Comparison of ENCODE assay signal across 9 cellular contexts in the genomic region with DNA sequence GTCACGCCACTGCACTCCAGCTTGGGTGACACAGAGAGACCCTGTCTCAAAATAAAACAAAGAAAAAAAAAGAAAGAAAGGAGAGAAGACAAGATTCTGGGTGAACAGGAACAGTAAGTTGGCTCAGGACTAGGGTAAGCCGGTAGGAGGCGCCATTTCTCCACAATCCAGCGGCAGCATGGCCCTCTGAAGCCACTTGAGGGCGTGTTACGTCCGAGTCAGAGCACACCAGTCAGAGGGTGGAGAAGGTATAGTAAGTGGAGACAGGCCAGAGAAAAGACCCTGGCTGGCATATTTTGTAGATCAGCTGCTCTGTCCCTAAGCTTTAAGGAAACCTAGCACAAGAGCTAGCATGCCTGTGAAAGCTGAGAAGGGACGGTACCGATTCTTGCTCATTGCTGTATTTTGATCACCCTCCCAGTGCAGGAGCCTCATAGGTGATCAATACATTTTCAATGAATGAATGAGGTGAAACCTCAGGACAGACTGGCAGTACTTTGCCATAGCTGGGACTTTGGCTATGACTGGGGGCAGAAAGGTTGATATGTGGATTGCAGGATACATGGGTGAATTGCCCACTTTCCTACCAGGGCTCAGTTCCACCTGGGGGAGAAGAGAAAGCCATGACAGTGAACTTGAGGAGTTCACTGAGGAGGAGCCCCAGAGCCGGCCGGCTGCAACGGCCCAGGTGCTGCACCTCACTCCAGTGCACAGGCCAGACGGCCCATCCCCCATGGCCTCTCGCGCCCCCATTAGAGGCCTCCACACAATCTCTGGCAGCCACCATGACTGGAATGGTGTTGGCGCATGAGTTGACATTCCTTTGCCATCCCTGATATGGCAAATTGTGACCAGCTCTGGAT. TPM values are rescaled to one million over a fixed set of nuclear protein-coding genes. Genes with fewer than 3 reads are reported as not detected.
DNase-seq lines count a peak whose midpoint lies in the region; ATAC-seq and TF ChIP-seq lines count a peak whose summit lies in the region.
"Had no signal": no experiment of that assay in that cellular context is flagged by ENCODE, and none has a peak within 500 bp of the region (broad histone marks: within the 10 kb centered on the region; RNA-seq: fewer than 3 reads in every experiment).

No MANE protein-coding gene starts in this region.

- H3K27me3 ChIP-seq in Peyer's patch: no peaks in the 10 kb centered on the region

- H3K36me3 Mint-ChIP-seq in activated T-cell treated with anti-CD3 and anti-CD28 coated beads, Interleukin-2, amount 50 U/mL, for 4 hours (ENCODE audit: insufficient read depth): peaks cover 33% of the 10 kb centered on the region

- H3K4me1 ChIP-seq in Peyer's patch: peaks cover 0 to 17% (median 0%) of the 10 kb centered on the region in 4 donors

- TF ChIP-seq CTCF in Peyer's patch (IDR thresholded peaks at IDR 0.05): peak; percentile 96 to 99 (median 99)

- H3K36me3 ChIP-seq in Peyer's patch: no peaks in the 10 kb centered on the region

- no peak overlapping the region for H3K4me3 Mint-ChIP-seq in activated T-cell treated with anti-CD3 and anti-CD28 coated beads, Interleukin-2, amount 50 U/mL, for 4 hours
- H3K4me3 Mint-ChIP-seq: T-helper 1 cell treated with Interleukin-12 subunit alpha and Interleukin-12 subunit beta and Interleukin-4 antibody, amounts not matched to agents 30 μg/mL and 1 μg/mL, for 36 hours had no signal

- peak; percentile 66 for ATAC-seq in GM19397 (IDR thresholded peaks at IDR 0.05; ENCODE audit: unreplicated experiment)
- peak; percentile 96 to 98 for ATAC-seq in activated T-cell treated with anti-CD3 and anti-CD28 coated beads, Interleukin-2, amount 50 U/mL, for 4 hours

- H3K27ac ChIP-seq in Peyer's patch: peak overlapping the region in 1 of 4 donors; percentile 40

- H3K4me3 ChIP-seq in Peyer's patch: no peak overlapping the region

- no peaks in the 10 kb centered on the region for H3K27me3 Mint-ChIP-seq in activated T-cell treated with anti-CD3 and anti-CD28 coated beads, Interleukin-2, amount 50 U/mL, for 4 hours (ENCODE audit: low read depth)

- H3K9me3 Mint-ChIP-seq in activated T-cell treated with anti-CD3 and anti-CD28 coated beads, Interleukin-2, amount 50 U/mL, for 4 hours: no peaks in the 10 kb centered on the region
- H3K9me3 Mint-ChIP-seq: T-helper 1 cell treated with Interleukin-12 subunit alpha and Interleukin-12 subunit beta and Interleukin-4 antibody, amounts not matched to agents 30 μg/mL and 1 μg/mL, for 36 hours had no signal

- DNase-seq in CD1c-positive myeloid dendritic cell (ENCODE audit: extremely low spot score) (peak; percentile 95), LHCN-M2 (ENCODE audit: low read depth) (peak; percentile 79), Peyer's patch (peak; percentile 85 to 95 (median 90)), fibroblast of peridontal ligament (ENCODE audit: extremely low read depth) (peak; percentile 92), non-pigmented ciliary epithelial cell (ENCODE audit: low read depth) (peak; percentile 72), superior temporal gyrus (ENCODE audit: extremely low spot score) (peak; percentile 74)
- peak; percentile 91 for DNase-seq in activated T-cell treated with anti-CD3 and anti-CD28 coated beads, Interleukin-2, amount 50 U/mL, for 4 hours

- peaks cover 46% of the 10 kb centered on the region for H3K4me1 Mint-ChIP-seq in activated T-cell treated with anti-CD3 and anti-CD28 coated beads, Interleukin-2, amount 50 U/mL, for 4 hours (ENCODE audit: low read depth)

- no peak for TF ChIP-seq POLR2A in Peyer's patch (IDR thresholded peaks at IDR 0.05)

- H3K9me3 ChIP-seq in Peyer's patch: no peaks in the 10 kb centered on the region

RNA-seq across cellular contexts. Expression of a gene that starts 23.5 kb away (rescaled TPM):
- total RNA-seq in LHCN-M2 (2014; rRNA removed): 0.06 TPM in 1 of 2 replicates, not detected in the other
- 0.67 TPM for polyA plus RNA-seq in LHCN-M2 (2012)
- 10 to 100 TPM in 1 of 4 donors, 1 to 10 TPM in 2, under 1 TPM in 1; 0.88 to 30.5 (median 3.2) TPM for total RNA-seq in Peyer's patch
- 100 to 1,000 TPM in 1 of 3 donors, 10 to 100 TPM in 2; 83.9 to 123 (median 85.7) TPM for total RNA-seq in activated T-cell treated with anti-CD3 and anti-CD28 coated beads, Interleukin-2, amount 50 U/mL, for 4 hours

RNA-seq across cellular contexts. Expression of a gene that starts 32.8 kb away (rescaled TPM):
- total RNA-seq in LHCN-M2 (2014; rRNA removed): 23.3 and 26.2 TPM in 2 replicates
- 10.9 TPM for polyA plus RNA-seq in LHCN-M2 (2012)
- total RNA-seq in Peyer's patch: 10 to 100 TPM; 11.0 to 24.2 (median 17.0) TPM
- total RNA-seq in activated T-cell treated with anti-CD3 and anti-CD28 coated beads, Interleukin-2, amount 50 U/mL, for 4 hours: 10 to 100 TPM; 19.9 to 20.7 (median 20.6) TPM

RNA-seq across cellular contexts. Expression of a gene that starts 38.8 kb away (rescaled TPM):
- total RNA-seq in LHCN-M2 (2014; rRNA removed) (0.06 TPM in 2 replicates), Peyer's patch (1 to 10 TPM in 2 of 4 donors, under 1 TPM in 2; 0.57 to 7.4 (median 0.89) TPM)
- 0.06 TPM for polyA plus RNA-seq in LHCN-M2 (2012)
- total RNA-seq in activated T-cell treated with anti-CD3 and anti-CD28 coated beads, Interleukin-2, amount 50 U/mL, for 4 hours: 1 to 10 TPM in 1 of 3 donors, under 1 TPM in 2; 0.49 to 1.1 (median 0.61) TPM
